In genomic region chr3:125107861-125108567, GRCh38 we compare ENCODE assay signal across 8 cellular contexts.
DNase-seq lines count a peak whose midpoint lies in the region; ATAC-seq lines count a peak whose summit lies in the region.

No MANE protein-coding gene starts in this region.

- H3K9me3 Mint-ChIP-seq in stimulated activated naive B cell treated with anti-CD40 and anti-IgM and Interleukin-4, amounts not matched to agents 10 μg/mL and 1 μg/mL and 100 μg/mL, for 72 hours = peaks cover 4 to 7% of the 10 kb centered on the region in 2 donors

- peak overlapping the region; percentile 79 for H3K27ac Mint-ChIP-seq in stimulated activated naive B cell treated with anti-CD40 and anti-IgM and Interleukin-4, amounts not matched to agents 10 μg/mL and 1 μg/mL and 100 μg/mL, for 72 hours

- H3K4me3 Mint-ChIP-seq in stimulated activated naive B cell treated with anti-CD40 and anti-IgM and Interleukin-4, amounts not matched to agents 10 μg/mL and 1 μg/mL and 100 μg/mL, for 72 hours = peak overlapping the region in 1 of 2 donors; percentile 59

- peaks cover 50 to 57% of the 10 kb centered on the region in 2 donors for H3K4me1 Mint-ChIP-seq in stimulated activated naive B cell treated with anti-CD40 and anti-IgM and Interleukin-4, amounts not matched to agents 10 μg/mL and 1 μg/mL and 100 μg/mL, for 72 hours

- peak; percentile 36 for DNase-seq in NK-92 treated with Interleukin-12 subunit alpha and Interleukin-12 subunit beta, amount 100 ng/mL, for 24 hours (lab: John Stamatoyannopoulos, UW)
- no peak for DNase-seq in NK-92 (lab: John Stamatoyannopoulos, UW; ENCODE audit: unreplicated experiment)
- DNase-seq in astrocyte of the hippocampus (ENCODE audit: low read depth, low spot score) = peak; percentile 64
- DNase-seq in stimulated activated naive B cell treated with anti-CD40 and anti-IgM and Interleukin-4, amounts not matched to agents 10 μg/mL and 1 μg/mL and 100 μg/mL, for 72 hours = no peak
- no peak for DNase-seq in NCI-H1436 treated with DMSO at 0.1 percent for 48 hours (lab: John Stamatoyannopoulos, UW)
- no peak for DNase-seq in NCI-H187 (lab: John Stamatoyannopoulos, UW)
- DNase-seq in putamen (ENCODE audit: low spot score) = no peak

- H3K36me3 Mint-ChIP-seq in stimulated activated naive B cell treated with anti-CD40 and anti-IgM and Interleukin-4, amounts not matched to agents 10 μg/mL and 1 μg/mL and 100 μg/mL, for 72 hours = peaks cover 5 to 7% of the 10 kb centered on the region in 2 donors

- H3K27me3 Mint-ChIP-seq in stimulated activated naive B cell treated with anti-CD40 and anti-IgM and Interleukin-4, amounts not matched to agents 10 μg/mL and 1 μg/mL and 100 μg/mL, for 72 hours = peaks cover 0 to 12% of the 10 kb centered on the region in 2 donors

- peak; percentile 57 for ATAC-seq in HG03045 (IDR thresholded peaks at IDR 0.05; ENCODE audit: unreplicated experiment)
- peak; percentile 76 to 84 for ATAC-seq in stimulated activated naive B cell treated with anti-CD40 and anti-IgM and Interleukin-4, amounts not matched to agents 10 μg/mL and 1 μg/mL and 100 μg/mL, for 72 hours (replicated peaks)

Comparison
In these comparisons a context has a peak if more than half of its experiments do, and no peak if none do; other contexts are left out.
1. DNase-seq: peak in NK-92 treated with Interleukin-12 subunit alpha and Interleukin-12 subunit beta, amount 100 ng/mL, for 24 hours (single experiment) and astrocyte of the hippocampus (single experiment); none in NK-92 (single experiment), stimulated activated naive B cell treated with anti-CD40 and anti-IgM and Interleukin-4, amounts not matched to agents 10 μg/mL and 1 μg/mL and 100 μg/mL, for 72 hours (single experiment), NCI-H1436 treated with DMSO at 0.1 percent for 48 hours (single experiment), NCI-H187 (0 of 2) and putamen (single experiment).